In genomic region chr13:95440441-95441088, GRCh38 we compare ENCODE assay signal across 30 cellular contexts.
"Had no signal": no experiment of that assay in that cellular context is flagged by ENCODE, and none has a peak within 500 bp of the region (broad histone marks: within the 10 kb centered on the region; RNA-seq: fewer than 3 reads in every experiment).

No MANE protein-coding gene starts in this region.

- H3K36me3 ChIP-seq: esophagus muscularis mucosa, heart right ventricle, left lung, neutrophil, prostate gland, right atrium auricular region, stomach, thyroid gland, vagina had no signal

- H3K27ac ChIP-seq: esophagus muscularis mucosa, heart right ventricle, left lung, neutrophil, prostate gland, right atrium auricular region, stomach, thyroid gland, vagina had no signal

- H3K4me1 ChIP-seq: esophagus muscularis mucosa, left lung, prostate gland, right atrium auricular region, stomach, thyroid gland, vagina had no signal

- H3K9me3 ChIP-seq: esophagus muscularis mucosa, heart right ventricle, left lung, mucosa of descending colon, neutrophil, prostate gland, right atrium auricular region, stomach, thyroid gland, vagina had no signal

- FAIRE-seq: endothelial cell of umbilical vein, islet of Langerhans had no signal

- H3K27ac Mint-ChIP-seq: mesothelial cell of epicardium; naive B cell; natural killer cell treated with Interleukin-12 subunit alpha and Interleukin-12 subunit beta and Interleukin-15 and Interleukin-18, amount 100 ng/mL, for 72 hours had no signal

- H3K4me3 Mint-ChIP-seq: mesothelial cell of epicardium; naive B cell; natural killer cell treated with Interleukin-12 subunit alpha and Interleukin-12 subunit beta and Interleukin-15 and Interleukin-18, amount 100 ng/mL, for 72 hours; neural crest cell had no signal

- H3K27me3 ChIP-seq: esophagus muscularis mucosa, left lung, neutrophil, right atrium auricular region, thyroid gland, vagina had no signal

- H3K4me1 Mint-ChIP-seq: mesothelial cell of epicardium, naive B cell had no signal

- ATAC-seq: heart right ventricle; left cardiac atrium; left lung; mucosa of descending colon; natural killer cell treated with Interleukin-12 subunit alpha and Interleukin-12 subunit beta and Interleukin-15 and Interleukin-18, amount 100 ng/mL, for 72 hours; sciatic nerve had no signal

- H3K4me2 ChIP-seq: smooth muscle cell had no signal

- H3K4me3 ChIP-seq: esophagus muscularis mucosa, heart right ventricle, left lung, mucosa of descending colon, prostate gland, right atrium auricular region, smooth muscle cell, stomach, thyroid gland, vagina had no signal

- H3K36me3 Mint-ChIP-seq: mesothelial cell of epicardium; naive B cell; natural killer cell treated with Interleukin-12 subunit alpha and Interleukin-12 subunit beta and Interleukin-15 and Interleukin-18, amount 100 ng/mL, for 72 hours had no signal

- DNase-seq: dermis blood vessel endothelial cell; effector memory CD4-positive, alpha-beta T cell; foreskin melanocyte; glutamatergic neuron; heart right ventricle; hippocampal formation; left cardiac atrium; left lung; mesenchymal stem cell; mucosa of descending colon; naive B cell; stimulated activated CD4-positive, alpha-beta T cell treated with anti-CD3 and anti-CD28 coated beads, Interleukin-12 subunit alpha, Interleukin-12 subunit beta, amount 100 ng/mL, for 4 hours; stimulated activated CD4-positive, alpha-beta T cell treated with anti-CD3 and anti-CD28 coated beads, Interleukin-1b, Interleukin-23, amount 100 ng/mL, for 48 hours; stimulated activated CD4-positive, alpha-beta T cell treated with anti-CD3 and anti-CD28 coated beads, Interleukin-4, amount 100 ng/mL, for 1 hour; stimulated activated CD8-positive, alpha-beta memory T cell treated with anti-CD3 and anti-CD28 coated beads, Interleukin-4, amount 100 ng/mL, for 48 hours; stimulated activated naive CD4-positive, alpha-beta T cell treated with Interleukin-2 at 50 U/mL for 16 hours; stomach; thyroid gland had no signal

- H3K9me3 Mint-ChIP-seq: mesothelial cell of epicardium; natural killer cell treated with Interleukin-12 subunit alpha and Interleukin-12 subunit beta and Interleukin-15 and Interleukin-18, amount 100 ng/mL, for 72 hours; neural crest cell had no signal
